ENCODE assay signal across 22 cellular contexts in genomic region chr2:152354909-152355308, GRCh38. TPM values are rescaled to one million over a fixed set of nuclear protein-coding genes. Genes with fewer than 3 reads are reported as not detected.
A peak's percentile ranks its signal among the peaks of the same experiment; 100 is the strongest.
DNase-seq lines count a peak whose midpoint lies in the region; ATAC-seq, FAIRE-seq and TF ChIP-seq lines count a peak whose summit lies in the region.
"Had no signal": no experiment of that assay in that cellular context is flagged by ENCODE, and none has a peak within 500 bp of the region (broad histone marks: within the 10 kb centered on the region; RNA-seq: fewer than 3 reads in every experiment).

No MANE protein-coding gene starts in this region.

- no peaks in the 10 kb centered on the region for H3K27me3 ChIP-seq in bronchial epithelial cell (ENCODE audit: control insufficient read depth, insufficient read depth, low read length)
- H3K27me3 ChIP-seq in upper lobe of right lung = no peaks in the 10 kb centered on the region
- H3K27me3 ChIP-seq: testis had no signal

- peaks cover 1% of the 10 kb centered on the region for H3K36me3 ChIP-seq in bronchial epithelial cell (ENCODE audit: control insufficient read depth, insufficient read depth, low read length)
- no peaks in the 10 kb centered on the region for H3K36me3 ChIP-seq in upper lobe of right lung
- H3K36me3 ChIP-seq: prostate gland had no signal

- ATAC-seq in Right ventricle myocardium superior (ENCODE audit: poor library complexity) (peak; percentile 34), left ventricle myocardium superior (no peak), upper lobe of right lung (no peak), GM21576 (IDR thresholded peaks at IDR 0.05; ENCODE audit: unreplicated experiment) (no peak)
- ATAC-seq: activated T-cell treated with anti-CD3 and anti-CD28 coated beads, Interleukin-2, amount 50 U/mL, for 72 hours; naive thymus-derived CD4-positive, alpha-beta T cell; PC-3 had no signal

- H3K4me1 ChIP-seq in upper lobe of right lung = no peaks in the 10 kb centered on the region
- H3K4me1 ChIP-seq: prostate gland, testis had no signal

- no peak for DNase-seq in Right ventricle myocardium superior
- DNase-seq in left ventricle myocardium superior = no peak
- peak; percentile 23 for DNase-seq in bronchial epithelial cell (ENCODE audit: low read depth)
- DNase-seq in medulla oblongata (ENCODE audit: extremely low spot score) = peak; percentile 36
- no peak for DNase-seq in upper lobe of right lung
- DNase-seq in stimulated activated CD4-positive, alpha-beta T cell treated with anti-CD3 and anti-CD28 coated beads, Interleukin-4, amount 100 ng/mL, for 4 hours = no peak
- DNase-seq in posterior vena cava (ENCODE audit: low spot score) = no peak
- DNase-seq: activated CD4-positive, alpha-beta memory T cell treated with anti-CD3 and anti-CD28 coated beads for 36 hours; activated naive CD8-positive, alpha-beta T cell treated with anti-CD3 and anti-CD28 coated beads, Interleukin-2, amount 10 ng/mL, durations not matched to agents 7 days and 5 days; activated T-cell treated with anti-CD3 and anti-CD28 coated beads, Interleukin-2, amount 50 U/mL, for 72 hours; CD4-positive, alpha-beta memory T cell; naive thymus-derived CD4-positive, alpha-beta T cell; NCI-H2081 treated with DMSO at 0.1 percent for 48 hours; NCI-H748 treated with DMSO at 0.1 percent for 48 hours; PC-3; testis had no signal

- intact Hi-C loops in Right ventricle myocardium superior (cut with DNase I) = no loop called here
- intact Hi-C loops in left ventricle myocardium superior (cut with micrococcal nuclease) = no loop called here
- intact Hi-C loops in upper lobe of right lung (cut with DNase I) = no loop called here
- intact Hi-C loops in posterior vena cava (cut with DNase I) = no loop called here

- TF ChIP-seq CTCF in bronchial epithelial cell (IDR thresholded peaks at IDR 0.05; ENCODE audit: insufficient read depth, low read length, severe bottlenecking) = no peak
- no peak for TF ChIP-seq CTCF in upper lobe of right lung (IDR thresholded peaks at IDR 0.05)

- FAIRE-seq in bronchial epithelial cell (lab: Jason Lieb, UNC) = no peak
- FAIRE-seq: A204.1, colon, H1 had no signal

- H3K9me3 ChIP-seq in upper lobe of right lung = no peaks in the 10 kb centered on the region
- H3K9me3 ChIP-seq: prostate gland, testis had no signal

- H3K27ac ChIP-seq in upper lobe of right lung = peak overlapping the region; percentile 42
- H3K27ac ChIP-seq: epithelial cell of prostate, prostate gland, testis had no signal

- H3K4me3 ChIP-seq in bronchial epithelial cell (ENCODE audit: low read depth, low read length) (no peak overlapping the region), upper lobe of right lung (no peak overlapping the region)
- H3K4me3 ChIP-seq: prostate gland, testis had no signal

RNA-seq across cellular contexts. Expression of gene FMNL2, which starts 19.9 kb away (rescaled TPM):
- total RNA-seq in Right ventricle myocardium superior (6.1 TPM), left ventricle myocardium superior (6.4 TPM), bronchial epithelial cell (15.1 and 24.7 TPM in 2 replicates), upper lobe of right lung (69.5 TPM), posterior vena cava (10 to 100 TPM; 35.5 to 45.0 TPM)

Comparison
In these comparisons a context has a peak if more than half of its experiments do, and no peak if none do; other contexts are left out.
1. DNase-seq: peak in bronchial epithelial cell (single experiment) and medulla oblongata (single experiment); none in Right ventricle myocardium superior (single experiment), left ventricle myocardium superior (single experiment), upper lobe of right lung (single experiment), stimulated activated CD4-positive, alpha-beta T cell treated with anti-CD3 and anti-CD28 coated beads, Interleukin-4, amount 100 ng/mL, for 4 hours (0 of 2) and posterior vena cava (single experiment).